In the genomic region with DNA sequence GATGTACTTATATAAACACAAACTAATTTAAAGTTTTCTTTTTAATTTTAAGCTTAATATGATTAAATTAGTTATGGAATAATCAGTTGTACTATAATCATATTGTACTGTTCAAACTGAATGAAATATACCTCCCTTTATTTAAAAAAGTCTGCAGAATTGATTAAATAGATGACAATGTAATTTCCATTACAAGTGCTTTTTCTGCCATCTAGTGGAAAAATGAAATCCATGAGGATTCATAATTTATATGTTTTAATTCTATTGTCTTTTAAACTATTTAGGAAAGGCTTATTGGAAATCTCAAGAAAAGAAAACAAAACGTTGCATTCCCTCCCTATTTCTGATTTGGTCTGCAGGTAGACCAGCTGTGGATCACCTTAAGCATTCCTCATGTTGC, we compare ENCODE assay signal across 9 cellular contexts. TPM values are rescaled to one million over a fixed set of nuclear protein-coding genes. Genes with fewer than 3 reads are reported as not detected.
A peak's percentile ranks its signal among the peaks of the same experiment; 100 is the strongest.
DNase-seq lines count a peak whose midpoint lies in the region; ATAC-seq and TF ChIP-seq lines count a peak whose summit lies in the region.
"Had no signal": no experiment of that assay in that cellular context is flagged by ENCODE, and none has a peak within 500 bp of the region (broad histone marks: within the 10 kb centered on the region; RNA-seq: fewer than 3 reads in every experiment).

No MANE protein-coding gene starts in this region.

- H3K79me2 ChIP-seq in GM23338 (replicated peaks; ENCODE audit: insufficient read depth) = no peaks in the 10 kb centered on the region

- no peak overlapping the region for H3K4me3 Mint-ChIP-seq in GM23338

- H4K20me1 ChIP-seq in GM23338 (replicated peaks; ENCODE audit: insufficient read depth) = no peaks in the 10 kb centered on the region

- H3K4me1 ChIP-seq in adipocyte (ENCODE audit: control insufficient read depth, insufficient read depth, low read length) (peaks cover 4% of the 10 kb centered on the region), GM23338 (ENCODE audit: insufficient read depth) (no peaks in the 10 kb centered on the region)

- peaks cover 22% of the 10 kb centered on the region for H3K36me3 Mint-ChIP-seq in GM23338 (ENCODE audit: low read depth)

- ATAC-seq in HG02763 (IDR thresholded peaks at IDR 0.05; ENCODE audit: unreplicated experiment) = no peak
- ATAC-seq in GM23338 = no peak

- H3K9me3 ChIP-seq in adipocyte (ENCODE audit: control insufficient read depth, low read length) = peaks cover 7% of the 10 kb centered on the region

- no peaks in the 10 kb centered on the region for H3K4me1 Mint-ChIP-seq in GM23338

- H3K4me3 ChIP-seq in AG10803 (ENCODE audit: low read length) = no peak overlapping the region
- H3K4me3 ChIP-seq in adipocyte (ENCODE audit: low read length) = no peak overlapping the region
- H3K4me3 ChIP-seq in GM23338 = no peak overlapping the region

- H3K4me2 ChIP-seq in GM23338 = no peak overlapping the region

- H3K9me3 Mint-ChIP-seq in GM23338 = peaks cover 28% of the 10 kb centered on the region

- H3K27me3 Mint-ChIP-seq in GM23338 (ENCODE audit: insufficient read depth, low read depth, poor library complexity) = peaks cover 3% of the 10 kb centered on the region

- no peaks in the 10 kb centered on the region for H3K9me2 ChIP-seq in GM23338 (ENCODE audit: insufficient read depth)

- H3K36me3 ChIP-seq in adipocyte (ENCODE audit: control insufficient read depth, insufficient read depth, low read length, severe bottlenecking) (no peaks in the 10 kb centered on the region), GM23338 (ENCODE audit: insufficient read depth) (0 out of 2 replicates have a peak, but pooled peaks cover 7% of the 10 kb centered on the region)

- H2AFZ ChIP-seq in GM23338 = no peak overlapping the region

- no peaks in the 10 kb centered on the region for H3F3A ChIP-seq in GM23338 (replicated peaks; ENCODE audit: low read depth)

- H3K27ac Mint-ChIP-seq in GM23338 = no peak overlapping the region

- DNase-seq in AG10803 (ENCODE audit: low read depth) (peak; percentile 6), adipocyte (ENCODE audit: low read depth) (peak; percentile 69), iris pigment epithelial cell (ENCODE audit: low read depth) (peak; percentile 22), amniotic stem cell (lab: John Stamatoyannopoulos, UW) (no peak), GM23338 (ENCODE audit: low spot score) (no peak)
- DNase-seq in stimulated activated naive CD4-positive, alpha-beta T cell (lab: John Stamatoyannopoulos, UW) = no peak

- TF ChIP-seq CTCF in AG10803 (conservative IDR thresholded peaks at IDR 0.05; ENCODE audit: low read length) (peak; percentile 40), GM23338 (conservative IDR thresholded peaks at IDR 0.05; ENCODE audit: low read depth in 2 of 2) (peak in 1 of 2 experiments; percentile 40; a peak in 3 of 4 replicates)

- TF ChIP-seq EP300 in Ishikawa (IDR thresholded peaks at IDR 0.05; ENCODE audit: borderline replicate concordance) = no peak

- no peak overlapping the region for H3K27ac ChIP-seq in GM23338 (ENCODE audit: low read depth)
- H3K27ac ChIP-seq: epithelial cell of prostate had no signal

- peak; percentile 57 for TF ChIP-seq RAD21 in Ishikawa (IDR thresholded peaks at IDR 0.05; ENCODE audit: low read depth)

- H3K9ac ChIP-seq in adipocyte (ENCODE audit: low read length) = no peak overlapping the region

- no peaks in the 10 kb centered on the region for H3K27me3 ChIP-seq in adipocyte (replicated peaks; ENCODE audit: control insufficient read depth, insufficient read depth, low read length)
- H3K27me3 ChIP-seq in GM23338 (ENCODE audit: insufficient read depth) = no peaks in the 10 kb centered on the region

TF ChIP-seq in Ishikawa, 13 proteins besides CTCF, POLR2A, EP300 and RAD21 (continues in another document):
- TF ChIP-seq, protein P1, sequence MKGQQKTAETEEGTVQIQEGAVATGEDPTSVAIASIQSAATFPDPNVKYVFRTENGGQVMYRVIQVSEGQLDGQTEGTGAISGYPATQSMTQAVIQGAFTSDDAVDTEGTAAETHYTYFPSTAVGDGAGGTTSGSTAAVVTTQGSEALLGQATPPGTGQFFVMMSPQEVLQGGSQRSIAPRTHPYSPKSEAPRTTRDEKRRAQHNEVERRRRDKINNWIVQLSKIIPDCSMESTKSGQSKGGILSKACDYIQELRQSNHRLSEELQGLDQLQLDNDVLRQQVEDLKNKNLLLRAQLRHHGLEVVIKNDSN (IDR thresholded peaks at IDR 0.05) = no peak
- TF ChIP-seq ZBTB7A (IDR thresholded peaks at IDR 0.05; ENCODE audit: low read depth) (no peak), EGR1 (IDR thresholded peaks at IDR 0.05) (no peak), NFIC (IDR thresholded peaks at IDR 0.05) (no peak), CEBPB (IDR thresholded peaks at IDR 0.05) (no peak), CREB1 (IDR thresholded peaks at IDR 0.05; ENCODE audit: low read depth) (no peak)
- TF ChIP-seq, protein P2, sequence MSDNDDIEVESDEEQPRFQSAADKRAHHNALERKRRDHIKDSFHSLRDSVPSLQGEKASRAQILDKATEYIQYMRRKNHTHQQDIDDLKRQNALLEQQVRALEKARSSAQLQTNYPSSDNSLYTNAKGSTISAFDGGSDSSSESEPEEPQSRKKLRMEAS (IDR thresholded peaks at IDR 0.05) = no peak
- TF ChIP-seq, protein P3, sequence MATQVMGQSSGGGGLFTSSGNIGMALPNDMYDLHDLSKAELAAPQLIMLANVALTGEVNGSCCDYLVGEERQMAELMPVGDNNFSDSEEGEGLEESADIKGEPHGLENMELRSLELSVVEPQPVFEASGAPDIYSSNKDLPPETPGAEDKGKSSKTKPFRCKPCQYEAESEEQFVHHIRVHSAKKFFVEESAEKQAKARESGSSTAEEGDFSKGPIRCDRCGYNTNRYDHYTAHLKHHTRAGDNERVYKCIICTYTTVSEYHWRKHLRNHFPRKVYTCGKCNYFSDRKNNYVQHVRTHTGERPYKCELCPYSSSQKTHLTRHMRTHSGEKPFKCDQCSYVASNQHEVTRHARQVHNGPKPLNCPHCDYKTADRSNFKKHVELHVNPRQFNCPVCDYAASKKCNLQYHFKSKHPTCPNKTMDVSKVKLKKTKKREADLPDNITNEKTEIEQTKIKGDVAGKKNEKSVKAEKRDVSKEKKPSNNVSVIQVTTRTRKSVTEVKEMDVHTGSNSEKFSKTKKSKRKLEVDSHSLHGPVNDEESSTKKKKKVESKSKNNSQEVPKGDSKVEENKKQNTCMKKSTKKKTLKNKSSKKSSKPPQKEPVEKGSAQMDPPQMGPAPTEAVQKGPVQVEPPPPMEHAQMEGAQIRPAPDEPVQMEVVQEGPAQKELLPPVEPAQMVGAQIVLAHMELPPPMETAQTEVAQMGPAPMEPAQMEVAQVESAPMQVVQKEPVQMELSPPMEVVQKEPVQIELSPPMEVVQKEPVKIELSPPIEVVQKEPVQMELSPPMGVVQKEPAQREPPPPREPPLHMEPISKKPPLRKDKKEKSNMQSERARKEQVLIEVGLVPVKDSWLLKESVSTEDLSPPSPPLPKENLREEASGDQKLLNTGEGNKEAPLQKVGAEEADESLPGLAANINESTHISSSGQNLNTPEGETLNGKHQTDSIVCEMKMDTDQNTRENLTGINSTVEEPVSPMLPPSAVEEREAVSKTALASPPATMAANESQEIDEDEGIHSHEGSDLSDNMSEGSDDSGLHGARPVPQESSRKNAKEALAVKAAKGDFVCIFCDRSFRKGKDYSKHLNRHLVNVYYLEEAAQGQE (IDR thresholded peaks at IDR 0.05; ENCODE audit: low read depth) = no peak

TF ChIP-seq in GM23338, 12 proteins besides CTCF, POLR2A, EP300 and RAD21 (continues in another document):
- no peak for TF ChIP-seq EZH2 (IDR thresholded peaks at IDR 0.05; ENCODE audit: low read depth, unreplicated experiment)
- no peak for TF ChIP-seq ZNF114 (CRISPR knock-in tag; IDR thresholded peaks at IDR 0.05)
- TF ChIP-seq POLR2AphosphoS5 (IDR thresholded peaks at IDR 0.05; ENCODE audit: low read depth) = no peak
- TF ChIP-seq, protein P4, sequence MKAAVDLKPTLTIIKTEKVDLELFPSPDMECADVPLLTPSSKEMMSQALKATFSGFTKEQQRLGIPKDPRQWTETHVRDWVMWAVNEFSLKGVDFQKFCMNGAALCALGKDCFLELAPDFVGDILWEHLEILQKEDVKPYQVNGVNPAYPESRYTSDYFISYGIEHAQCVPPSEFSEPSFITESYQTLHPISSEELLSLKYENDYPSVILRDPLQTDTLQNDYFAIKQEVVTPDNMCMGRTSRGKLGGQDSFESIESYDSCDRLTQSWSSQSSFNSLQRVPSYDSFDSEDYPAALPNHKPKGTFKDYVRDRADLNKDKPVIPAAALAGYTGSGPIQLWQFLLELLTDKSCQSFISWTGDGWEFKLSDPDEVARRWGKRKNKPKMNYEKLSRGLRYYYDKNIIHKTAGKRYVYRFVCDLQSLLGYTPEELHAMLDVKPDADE (IDR thresholded peaks at IDR 0.05) = no peak
- TF ChIP-seq NANOG (IDR thresholded peaks at IDR 0.05; ENCODE audit: borderline replicate concordance) = no peak
- no peak for TF ChIP-seq ZNF331 (CRISPR knock-in tag; IDR thresholded peaks at IDR 0.05; ENCODE audit: low read depth)
- no peak for TF ChIP-seq EZH2phosphoT487 (IDR thresholded peaks at IDR 0.05; ENCODE audit: unreplicated experiment)
- no peak for TF ChIP-seq CREB1 (CRISPR knock-in tag; IDR thresholded peaks at IDR 0.05; ENCODE audit: low read depth)
- no peak for TF ChIP-seq STAT1 (IDR thresholded peaks at IDR 0.05; ENCODE audit: unreplicated experiment)
- no peak for TF ChIP-seq JUNB (IDR thresholded peaks at IDR 0.05; ENCODE audit: unreplicated experiment)

RNA-seq across cellular contexts. Expression of a gene that starts 30.8 kb away (rescaled TPM):
- total RNA-seq in GM23338 (2014; rRNA removed; shearing (Covaris generic)) = 35.0 and 45.9 TPM in 2 replicates
- 52.1 and 52.3 TPM in 2 replicates for polyA plus RNA-seq in GM23338 (2016; fragmentation: Nextera tagmentation; extraction: Ambion mirVana)

RNA-seq across cellular contexts. Expression of a gene that starts 31.1 kb away (rescaled TPM):
- total RNA-seq in GM23338 (2014; rRNA removed; shearing (Covaris generic)) = 20.0 and 23.9 TPM in 2 replicates
- 9.1 and 12.0 TPM in 2 replicates for polyA plus RNA-seq in GM23338 (2016; fragmentation: Nextera tagmentation; extraction: Ambion mirVana)

Comparison
In these comparisons a context has a peak if more than half of its experiments do, and no peak if none do; other contexts are left out.
1. DNase-seq: peak in AG10803 (single experiment), adipocyte (single experiment) and iris pigment epithelial cell (single experiment); none in amniotic stem cell (single experiment), stimulated activated naive CD4-positive, alpha-beta T cell (0 of 6) and GM23338 (single experiment).